ENCODE assay signal across 2 cellular contexts in genomic region chr2:168084267-168084781, GRCh38.
A peak's percentile ranks its signal among the peaks of the same experiment; 100 is the strongest.
TF ChIP-seq lines count a peak whose summit lies in the region.

No MANE protein-coding gene starts in this region.

TF ChIP-seq in GM23338, 12 proteins besides CTCF, POLR2A, EP300 and RAD21 (continued from another document):
- TF ChIP-seq ZNF462 (CRISPR knock-in tag; IDR thresholded peaks at IDR 0.05) (no peak), EZH2phosphoT487 (IDR thresholded peaks at IDR 0.05; ENCODE audit: unreplicated experiment) (no peak), REST (IDR thresholded peaks at IDR 0.05; ENCODE audit: unreplicated experiment) (no peak), ZNF331 (CRISPR knock-in tag; IDR thresholded peaks at IDR 0.05; ENCODE audit: low read depth) (no peak), NANOG (IDR thresholded peaks at IDR 0.05; ENCODE audit: borderline replicate concordance) (no peak), CREB1 (CRISPR knock-in tag; IDR thresholded peaks at IDR 0.05; ENCODE audit: low read depth) (no peak), EZH2 (IDR thresholded peaks at IDR 0.05; ENCODE audit: low read depth, unreplicated experiment) (no peak), JUNB (IDR thresholded peaks at IDR 0.05; ENCODE audit: unreplicated experiment) (no peak), ETS1 (IDR thresholded peaks at IDR 0.05) (no peak)
TF ChIP-seq in GM23338: peak in this region for 0.

TF ChIP-seq in neural cell, 6 proteins besides CTCF, POLR2A, EP300 and RAD21 (continued from another document):
- TF ChIP-seq REST (IDR thresholded peaks at IDR 0.05; ENCODE audit: borderline replicate concordance) = peak; percentile 12
